Comparison of ENCODE assay signal across 13 cellular contexts in genomic region chr11:86627776-86628455, GRCh38. TPM values are rescaled to one million over a fixed set of nuclear protein-coding genes. Genes with fewer than 3 reads are reported as not detected.
DNase-seq lines count a peak whose midpoint lies in the region; ATAC-seq and TF ChIP-seq lines count a peak whose summit lies in the region.
"Had no signal": no experiment of that assay in that cellular context is flagged by ENCODE, and none has a peak within 500 bp of the region (broad histone marks: within the 10 kb centered on the region; RNA-seq: fewer than 3 reads in every experiment).

No MANE protein-coding gene starts in this region.

- intact Hi-C loops in ascending aorta (cut with DNase I): no loop called here
- intact Hi-C loops in left ventricle myocardium inferior (cut with micrococcal nuclease): no loop called here
- intact Hi-C loops in gastrocnemius medialis (cut with DNase I; ENCODE audit: low total_unique reads): loop anchor here (5.0 kb wide), 2 partner anchors 44 to 114 kb away; partner anchors contain the start of gene ME3

- in situ Hi-C loops in gastrocnemius medialis (cut with MboI; ENCODE audit: low sequenced_read_pairs in 4 of 4): no loop called here

- H3K9me3 ChIP-seq in ascending aorta (no peaks in the 10 kb centered on the region), left ventricle myocardium inferior (replicated peaks) (no peaks in the 10 kb centered on the region), gastrocnemius medialis (no peaks in the 10 kb centered on the region)
- H3K9me3 ChIP-seq: mucosa of descending colon had no signal

- no peak for TF ChIP-seq POLR2A in gastrocnemius medialis (IDR thresholded peaks at IDR 0.05)

- no peaks in the 10 kb centered on the region for H3K27me3 ChIP-seq in ascending aorta
- no peaks in the 10 kb centered on the region for H3K27me3 ChIP-seq in left ventricle myocardium inferior (ENCODE audit: low read depth)
- no peaks in the 10 kb centered on the region for H3K27me3 ChIP-seq in gastrocnemius medialis
- H3K27me3 ChIP-seq: foreskin keratinocyte had no signal

- ATAC-seq in gastrocnemius medialis (no peak), GM19328 (IDR thresholded peaks at IDR 0.05; ENCODE audit: unreplicated experiment) (no peak), HG03565 (IDR thresholded peaks at IDR 0.05; ENCODE audit: unreplicated experiment) (no peak)
- ATAC-seq: foreskin keratinocyte, GM23338, mucosa of descending colon had no signal

- H3K27ac ChIP-seq in ascending aorta: peak overlapping the region; percentile 77 to 80
- H3K27ac ChIP-seq in left ventricle myocardium inferior (replicated peaks): peak overlapping the region; percentile 74
- H3K27ac ChIP-seq in gastrocnemius medialis: peak overlapping the region; percentile 50 to 68 (median 63)
- H3K27ac ChIP-seq: foreskin keratinocyte had no signal

- TF ChIP-seq CTCF in AG09309 (IDR thresholded peaks at IDR 0.05; ENCODE audit: control insufficient read depth, insufficient read depth, low read depth, low read length, missing control alignments): no peak
- no peak for TF ChIP-seq CTCF in ascending aorta (IDR thresholded peaks at IDR 0.05)
- no peak for TF ChIP-seq CTCF in left ventricle myocardium inferior (IDR thresholded peaks at IDR 0.05; ENCODE audit: borderline replicate concordance)
- TF ChIP-seq CTCF in gastrocnemius medialis (IDR thresholded peaks at IDR 0.05 in 4 of 5, conservative IDR thresholded peaks at IDR 0.05 in 1 of 5): no peak

- peaks cover 21 to 61% of the 10 kb centered on the region in 2 donors for H3K4me1 ChIP-seq in ascending aorta
- peaks cover 87% of the 10 kb centered on the region for H3K4me1 ChIP-seq in left ventricle myocardium inferior
- H3K4me1 ChIP-seq in gastrocnemius medialis: peaks cover 54 to 55% of the 10 kb centered on the region in 2 donors

- H3K4me3 ChIP-seq in AG09309 (ENCODE audit: control insufficient read depth, low read depth, low read length) (no peak overlapping the region), ascending aorta (no peak overlapping the region), left ventricle myocardium inferior (no peak overlapping the region), gastrocnemius medialis (no peak overlapping the region)
- H3K4me3 ChIP-seq: GM23338, mucosa of descending colon had no signal

- H3K36me3 ChIP-seq in ascending aorta (no peaks in the 10 kb centered on the region), left ventricle myocardium inferior (no peaks in the 10 kb centered on the region), gastrocnemius medialis (no peaks in the 10 kb centered on the region)

- peak; percentile 39 for DNase-seq in AG09309 (ENCODE audit: low read depth)
- peak in 1 of 2 donors; percentile 83 for DNase-seq in ascending aorta (ENCODE audit: low spot score in 2 of 2)
- DNase-seq in left ventricle myocardium inferior: peak; percentile 45
- no peak for DNase-seq in gastrocnemius medialis
- DNase-seq in iPS-NIHi7 (ENCODE audit: extremely low spot score): no peak
- DNase-seq in NCI-H2107 treated with DMSO at 0.1 percent for 48 hours (lab: John Stamatoyannopoulos, UW; ENCODE audit: unreplicated experiment): no peak
- DNase-seq: activated CD4-positive, alpha-beta memory T cell treated with anti-CD3 and anti-CD28 coated beads for 36 hours; foreskin keratinocyte; GF-D8; mucosa of descending colon had no signal

RNA-seq across cellular contexts. Expression of gene ME3, which starts 44.5 kb away (rescaled TPM):
- total RNA-seq in ascending aorta: 34.2 TPM
- total RNA-seq in left ventricle myocardium inferior: 33.4 TPM
- total RNA-seq in gastrocnemius medialis: 10 to 100 TPM in 3 of 4 donors, 1 to 10 TPM in 1; 4.2 to 17.0 (median 15.7) TPM

Comparison
In these comparisons a context has a peak if more than half of its experiments do, and no peak if none do; other contexts are left out.
1. DNase-seq: peak in AG09309 (single experiment) and left ventricle myocardium inferior (single experiment); none in gastrocnemius medialis (0 of 2), iPS-NIHi7 (single experiment) and NCI-H2107 treated with DMSO at 0.1 percent for 48 hours (single experiment).
2. Peak in every context shown above with its lines, with median percentiles within 50 percentile points of each other: H3K27ac ChIP-seq.